ENCODE assay signal across 7 cellular contexts in the genomic region with DNA sequence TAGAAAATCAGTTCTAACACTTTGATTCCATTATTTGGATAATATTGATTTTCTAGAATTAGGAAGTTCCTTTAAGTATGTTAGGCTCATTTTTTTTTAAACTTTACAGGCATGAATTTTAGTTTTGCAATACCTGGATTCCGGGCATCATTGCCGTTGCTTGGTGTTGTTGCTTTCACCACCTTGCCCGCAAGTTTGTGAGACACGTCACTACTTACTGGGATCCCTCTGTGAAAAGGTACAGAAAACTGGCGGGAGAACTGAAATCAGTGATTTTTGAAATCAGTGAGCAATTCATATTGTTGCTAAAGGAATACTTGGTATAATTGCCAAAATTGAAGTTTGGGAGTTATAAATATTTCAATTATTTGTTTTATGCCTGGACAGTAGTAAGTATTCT.
"Had no signal": no experiment of that assay in that cellular context is flagged by ENCODE, and none has a peak within 500 bp of the region (broad histone marks: within the 10 kb centered on the region; RNA-seq: fewer than 3 reads in every experiment).

No MANE protein-coding gene starts in this region.

- H3K36me3 ChIP-seq: HAP-1 had no signal

- H3K4me1 ChIP-seq: HAP-1 had no signal

- H3K27ac ChIP-seq: GM23248 had no signal

- H2AFZ ChIP-seq: GM23248 had no signal

- ATAC-seq: HCT116 had no signal

- H3K4me3 ChIP-seq: HAP-1 had no signal

- H3K9me3 ChIP-seq: HAP-1 had no signal

- DNase-seq: GM23248, GOT3, H7, HFFc6, IMR-90 had no signal
